Comparison of ENCODE assay signal across 8 cellular contexts in the genomic region with DNA sequence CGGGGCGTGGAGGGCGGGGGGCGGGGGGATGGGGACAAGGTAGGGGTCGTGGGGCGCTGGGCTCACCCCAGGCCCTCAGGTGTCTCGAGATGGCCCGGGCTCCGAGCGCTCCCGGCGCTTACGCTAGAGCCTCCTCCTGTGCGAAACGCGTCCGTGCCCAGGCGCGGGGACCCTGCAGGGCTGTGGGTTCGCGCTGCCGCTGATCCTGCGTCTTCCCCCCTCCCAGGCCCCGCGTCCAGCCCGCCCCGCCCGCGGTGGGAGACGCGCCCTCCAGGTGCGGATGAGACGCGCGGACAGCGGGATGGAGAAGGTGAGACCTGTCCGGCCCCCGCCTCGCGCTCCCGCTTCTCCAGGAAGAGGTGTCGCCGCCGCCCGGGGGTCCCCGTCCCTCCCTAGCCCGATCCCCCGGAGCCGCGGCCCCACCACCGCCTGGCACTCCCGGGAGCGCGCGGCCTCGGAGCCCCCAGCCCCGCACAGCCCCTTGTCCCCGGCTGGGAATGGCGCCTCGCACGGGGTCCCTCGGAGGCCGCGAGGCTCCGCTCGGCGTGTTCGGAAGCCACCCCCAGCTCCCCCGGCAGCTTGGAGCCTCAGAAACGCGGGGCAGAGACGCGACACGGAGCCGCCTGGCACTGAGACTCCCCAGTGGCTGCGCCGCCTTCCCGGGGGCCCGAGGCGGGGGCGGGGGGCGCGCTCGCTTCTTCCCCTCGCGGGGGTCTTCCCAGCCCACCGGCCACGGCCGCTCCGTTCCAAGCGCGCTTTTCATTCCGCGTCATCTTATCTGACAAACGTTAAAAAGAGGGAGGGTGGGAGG. TPM values are rescaled to one million over a fixed set of nuclear protein-coding genes. Genes with fewer than 3 reads are reported as not detected.
DNase-seq lines count a peak whose midpoint lies in the region; ATAC-seq and TF ChIP-seq lines count a peak whose summit lies in the region.

No MANE protein-coding gene starts in this region.

- peaks cover 7% of the 10 kb centered on the region for H3K4me1 ChIP-seq in foreskin keratinocyte

- ATAC-seq in foreskin keratinocyte: peak; percentile 24
- ATAC-seq in HG03469 (IDR thresholded peaks at IDR 0.05; ENCODE audit: unreplicated experiment): no peak

- intact Hi-C loops in posterior vena cava (cut with DNase I): loop anchor here in 1 of 2 donors (10.0 kb wide), 1 partner anchor 918 kb away; no protein-coding TSS in a partner anchor

- no peak overlapping the region for H3K27ac ChIP-seq in foreskin keratinocyte

- DNase-seq in GM06990 (ENCODE audit: extremely low read depth, insufficient read length) (peak; percentile 34), foreskin keratinocyte (no peak), posterior vena cava (ENCODE audit: low spot score) (peak; percentile 89), NCI-H2029 (lab: John Stamatoyannopoulos, UW) (no peak), NCI-H1694 treated with DMSO at 0.1 percent for 48 hours (lab: John Stamatoyannopoulos, UW) (no peak), GOT3 (lab: John Stamatoyannopoulos, UW) (no peak)
- peak; percentile 29 to 42 for DNase-seq in activated CD4-positive, alpha-beta T cell treated with anti-CD3 and anti-CD28 coated beads, Interleukin-2, amount 50 U/mL, for 4 hours

- H3K4me3 ChIP-seq in GM06990 (replicated peaks; ENCODE audit: low read depth, low read length): no peak overlapping the region

- H3K36me3 ChIP-seq in GM06990 (ENCODE audit: control insufficient read depth, insufficient read depth, low read length): no peaks in the 10 kb centered on the region

- H3K27me3 ChIP-seq in GM06990 (replicated peaks; ENCODE audit: control insufficient read depth, insufficient read depth, low read length) (no peaks in the 10 kb centered on the region; the same call in 1 of the 2 replicates), foreskin keratinocyte (peaks cover 29% of the 10 kb centered on the region)

- TF ChIP-seq CTCF in GM06990 (IDR thresholded peaks at IDR 0.05; ENCODE audit: insufficient read depth, low read length, poor library complexity, severe bottlenecking) (no peak), foreskin keratinocyte (conservative IDR thresholded peaks at IDR 0.05) (no peak)

RNA-seq across cellular contexts. Expression of a gene that starts 27.6 kb away (rescaled TPM):
- total RNA-seq in foreskin keratinocyte (34.2 and 37.3 TPM in 2 replicates), posterior vena cava (10 to 100 TPM; 44.1 to 46.4 TPM)
- 44.5 and 52.5 TPM in 2 replicates for polyA plus RNA-seq in foreskin keratinocyte

RNA-seq across cellular contexts. Expression of a gene that starts 52.7 kb away (rescaled TPM):
- total RNA-seq in foreskin keratinocyte (0.18 and 0.34 TPM in 2 replicates), posterior vena cava (1 to 10 TPM in 1 of 2 donors, under 1 TPM in 1; 0.81 to 1.0 TPM)
- polyA plus RNA-seq in foreskin keratinocyte: 0.08 and 0.18 TPM in 2 replicates

Comparison
In these comparisons a context has a peak if more than half of its experiments do, and no peak if none do; other contexts are left out.
1. DNase-seq: peak in GM06990 (single experiment), activated CD4-positive, alpha-beta T cell treated with anti-CD3 and anti-CD28 coated beads, Interleukin-2, amount 50 U/mL, for 4 hours (2 of 2) and posterior vena cava (single experiment); none in foreskin keratinocyte (0 of 2), NCI-H2029 (single experiment), NCI-H1694 treated with DMSO at 0.1 percent for 48 hours (single experiment) and GOT3 (single experiment).